9 cellular contexts compared by ENCODE assay signal in genomic region chr5:52725065-52725746, GRCh38.
DNase-seq lines count a peak whose midpoint lies in the region; ATAC-seq and TF ChIP-seq lines count a peak whose summit lies in the region.
"Had no signal": no experiment of that assay in that cellular context is flagged by ENCODE, and none has a peak within 500 bp of the region (broad histone marks: within the 10 kb centered on the region; RNA-seq: fewer than 3 reads in every experiment).

No MANE protein-coding gene starts in this region.

- H3K27ac ChIP-seq in parathyroid adenoma, result peak overlapping the region; percentile 96
- H3K27ac ChIP-seq in A673 (ENCODE audit: low read depth, low read length, poor library complexity, severe bottlenecking), result no peak overlapping the region
- H3K27ac ChIP-seq: KMS-11 had no signal

- intact Hi-C loops in A673 (cut with micrococcal nuclease; ENCODE audit: unreplicated experiment), result no loop called here

- H3K4me1 ChIP-seq in parathyroid adenoma (peaks cover 45% of the 10 kb centered on the region), A673 (ENCODE audit: insufficient read depth, low read length, poor library complexity, severe bottlenecking) (no peaks in the 10 kb centered on the region)

- CTCF ChIA-PET in A673 (lab: Charles Lee), result no interaction called here

- H3K36me3 ChIP-seq in parathyroid adenoma (ENCODE audit: control insufficient read depth, insufficient read depth, low read length), result no peaks in the 10 kb centered on the region
- no peaks in the 10 kb centered on the region for H3K36me3 ChIP-seq in A673 (ENCODE audit: insufficient read depth, low read length, poor library complexity, severe bottlenecking)

- no peak overlapping the region for H3K9ac ChIP-seq in parathyroid adenoma
- H3K9ac ChIP-seq: KMS-11 had no signal

- H3K27me3 ChIP-seq in parathyroid adenoma (ENCODE audit: control insufficient read depth, insufficient read depth, low read length), result no peaks in the 10 kb centered on the region
- H3K27me3 ChIP-seq in A673 (replicated peaks; ENCODE audit: insufficient read depth, low read depth, low read length, poor library complexity), result no peaks in the 10 kb centered on the region

- no TSS peak for BruUV-seq in A673 (replicated peaks; lab: Mats Ljungman, UMichigan)

- in situ Hi-C loops in GM13976 (cut with MboI; ENCODE audit: low sequenced_read_pairs, unreplicated experiment), result no loop called here

- POLR2A ChIA-PET in A673 (lab: Charles Lee; ENCODE audit: low non-redundant PET), result no interaction called here

- H3K4me2 ChIP-seq in parathyroid adenoma (ENCODE audit: low read length), result peak overlapping the region; percentile 27
- H3K4me2 ChIP-seq: KMS-11 had no signal

- TF ChIP-seq CTCF in parathyroid adenoma (IDR thresholded peaks at IDR 0.05) (no peak), A673 (conservative IDR thresholded peaks at IDR 0.05; ENCODE audit: low read depth, low read length) (no peak), GM13976 (IDR thresholded peaks at IDR 0.05; ENCODE audit: borderline replicate concordance, control extremely low read depth, extremely low read depth, insufficient read depth, missing control alignments) (no peak)

- H3K4me3 ChIP-seq in parathyroid adenoma (ENCODE audit: low read depth, low read length), result no peak overlapping the region
- H3K4me3 ChIP-seq in A673 (ENCODE audit: low read depth, low read length, poor library complexity, severe bottlenecking), result no peak overlapping the region

- peak; percentile 97 for ATAC-seq in GM18502 (IDR thresholded peaks at IDR 0.05; ENCODE audit: poor library complexity, unreplicated experiment)
- peak; percentile 96 for ATAC-seq in HG02852 (IDR thresholded peaks at IDR 0.05; ENCODE audit: unreplicated experiment)

- DNase-seq in NOMO-1 treated with dmso at 0.1 percent for 144 hours (lab: John Stamatoyannopoulos, UW; ENCODE audit: unreplicated experiment), result peak; percentile 34
- DNase-seq in activated naive CD8-positive, alpha-beta T cell treated with anti-CD3 and anti-CD28 coated beads, Interleukin-2, amount 50 U/mL, for 16 hours (ENCODE audit: low read depth, low spot score), result peak; percentile 3
- no peak for DNase-seq in A673 (ENCODE audit: low spot score)
- no peak for DNase-seq in NCI-H446 (lab: John Stamatoyannopoulos, UW)
- no peak for DNase-seq in GM13976 (ENCODE audit: low spot score)

- H3K9me3 ChIP-seq in parathyroid adenoma (ENCODE audit: control insufficient read depth, low read length), result no peaks in the 10 kb centered on the region
- no peaks in the 10 kb centered on the region for H3K9me3 ChIP-seq in A673 (ENCODE audit: low read depth, low read length, poor library complexity, severe bottlenecking)

- no peaks in the 10 kb centered on the region for H3K79me2 ChIP-seq in parathyroid adenoma

- peak overlapping the region; percentile 58 for H2AFZ ChIP-seq in parathyroid adenoma

Comparison
In these comparisons a context has a peak if more than half of its experiments do, and no peak if none do; other contexts are left out.
1. DNase-seq: peak in NOMO-1 treated with dmso at 0.1 percent for 144 hours (single experiment) and activated naive CD8-positive, alpha-beta T cell treated with anti-CD3 and anti-CD28 coated beads, Interleukin-2, amount 50 U/mL, for 16 hours (single experiment); none in A673 (single experiment), NCI-H446 (0 of 2) and GM13976 (single experiment).